15 cellular contexts compared by ENCODE assay signal in the genomic region with DNA sequence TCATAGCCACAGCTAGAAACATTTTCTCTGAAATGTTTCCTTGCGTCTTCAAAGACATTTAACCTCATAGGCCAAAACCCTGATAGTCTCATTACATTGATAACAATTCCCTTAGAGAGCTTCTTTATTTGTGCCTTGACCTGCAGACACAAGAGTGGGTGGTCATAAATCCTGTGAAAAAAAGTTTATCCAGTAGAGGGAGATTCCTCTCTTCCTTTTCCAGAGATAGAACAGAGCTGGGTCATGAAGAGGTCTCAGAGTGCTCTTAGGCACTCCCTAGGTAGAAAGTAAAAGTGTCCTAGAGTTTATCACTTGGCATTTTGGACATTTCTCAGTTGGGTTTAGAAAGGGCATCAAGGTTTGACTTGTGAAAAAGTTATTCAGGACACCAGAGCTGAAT.
"Had no signal": no experiment of that assay in that cellular context is flagged by ENCODE, and none has a peak within 500 bp of the region (broad histone marks: within the 10 kb centered on the region; RNA-seq: fewer than 3 reads in every experiment).

No MANE protein-coding gene starts in this region.

- DNase-seq: activated CD4-positive, alpha-beta memory T cell treated with anti-CD3 and anti-CD28 coated beads, Interleukin-2, amount 10 ng/mL, durations not matched to agents 7 days and 5 days; activated CD4-positive, alpha-beta T cell treated with anti-CD3 and anti-CD28 coated beads for 36 hours; activated gamma-delta T cell; activated T-cell treated with anti-CD3 and anti-CD28 coated beads, Interleukin-2, amount 50 U/mL, for 48 hours; brain microvascular endothelial cell; erythroblast; glutamatergic neuron; left ventricle myocardium inferior; stimulated activated CD4-positive, alpha-beta T cell treated with anti-CD3 and anti-CD28 coated beads, Interleukin-4, amount 100 ng/mL, for 4 hours; stimulated activated naive CD8-positive, alpha-beta T cell treated with anti-CD3 and anti-CD28 coated beads, Interleukin-15, amount 100 ng/mL, for 72 hours; T1000; testis had no signal

- H3K4me3 ChIP-seq: left ventricle myocardium inferior, testis had no signal

- H3K9me3 ChIP-seq: testis had no signal

- H3K4me1 Mint-ChIP-seq: activated CD4-positive, alpha-beta memory T cell treated with anti-CD3 and anti-CD28 coated beads, Interleukin-2, amount 10 ng/mL, durations not matched to agents 7 days and 5 days; activated CD4-positive, alpha-beta T cell treated with anti-CD3 and anti-CD28 coated beads for 36 hours; memory B cell; stimulated activated naive CD8-positive, alpha-beta T cell treated with anti-CD3 and anti-CD28 coated beads, Interleukin-15, amount 100 ng/mL, for 72 hours had no signal

- ATAC-seq: activated CD4-positive, alpha-beta T cell treated with anti-CD3 and anti-CD28 coated beads for 36 hours; stimulated activated naive CD8-positive, alpha-beta T cell treated with anti-CD3 and anti-CD28 coated beads, Interleukin-15, amount 100 ng/mL, for 72 hours had no signal

- H3K27ac Mint-ChIP-seq: activated CD4-positive, alpha-beta memory T cell treated with anti-CD3 and anti-CD28 coated beads, Interleukin-2, amount 10 ng/mL, durations not matched to agents 7 days and 5 days; activated CD4-positive, alpha-beta T cell treated with anti-CD3 and anti-CD28 coated beads for 36 hours; activated naive CD8-positive, alpha-beta T cell; dendritic cell treated with granulocyte-macrophage colony-stimulating factor and Interleukin-4, amounts not matched to agents 40 ng/mL and 50 ng/mL, for 4 days; memory B cell; stimulated activated naive CD8-positive, alpha-beta T cell treated with anti-CD3 and anti-CD28 coated beads, Interleukin-15, amount 100 ng/mL, for 72 hours had no signal

- H3K4me3 Mint-ChIP-seq: activated CD4-positive, alpha-beta memory T cell treated with anti-CD3 and anti-CD28 coated beads, Interleukin-2, amount 10 ng/mL, durations not matched to agents 7 days and 5 days; activated CD4-positive, alpha-beta T cell treated with anti-CD3 and anti-CD28 coated beads for 36 hours; activated naive CD8-positive, alpha-beta T cell; dendritic cell treated with granulocyte-macrophage colony-stimulating factor and Interleukin-4, amounts not matched to agents 40 ng/mL and 50 ng/mL, for 4 days; memory B cell; stimulated activated naive CD8-positive, alpha-beta T cell treated with anti-CD3 and anti-CD28 coated beads, Interleukin-15, amount 100 ng/mL, for 72 hours had no signal

- H3K27me3 ChIP-seq: brain microvascular endothelial cell, testis had no signal

- H3K36me3 ChIP-seq: brain microvascular endothelial cell, left ventricle myocardium inferior had no signal

- H3K4me1 ChIP-seq: left ventricle myocardium inferior, testis had no signal

- H3K27me3 Mint-ChIP-seq: activated CD4-positive, alpha-beta memory T cell treated with anti-CD3 and anti-CD28 coated beads, Interleukin-2, amount 10 ng/mL, durations not matched to agents 7 days and 5 days; activated CD4-positive, alpha-beta T cell treated with anti-CD3 and anti-CD28 coated beads for 36 hours; activated naive CD8-positive, alpha-beta T cell; dendritic cell treated with granulocyte-macrophage colony-stimulating factor and Interleukin-4, amounts not matched to agents 40 ng/mL and 50 ng/mL, for 4 days; memory B cell; stimulated activated naive CD8-positive, alpha-beta T cell treated with anti-CD3 and anti-CD28 coated beads, Interleukin-15, amount 100 ng/mL, for 72 hours had no signal

- H3K27ac ChIP-seq: brain microvascular endothelial cell, left ventricle myocardium inferior, testis had no signal

- H3K36me3 Mint-ChIP-seq: activated naive CD8-positive, alpha-beta T cell; memory B cell had no signal
